In the genomic region with DNA sequence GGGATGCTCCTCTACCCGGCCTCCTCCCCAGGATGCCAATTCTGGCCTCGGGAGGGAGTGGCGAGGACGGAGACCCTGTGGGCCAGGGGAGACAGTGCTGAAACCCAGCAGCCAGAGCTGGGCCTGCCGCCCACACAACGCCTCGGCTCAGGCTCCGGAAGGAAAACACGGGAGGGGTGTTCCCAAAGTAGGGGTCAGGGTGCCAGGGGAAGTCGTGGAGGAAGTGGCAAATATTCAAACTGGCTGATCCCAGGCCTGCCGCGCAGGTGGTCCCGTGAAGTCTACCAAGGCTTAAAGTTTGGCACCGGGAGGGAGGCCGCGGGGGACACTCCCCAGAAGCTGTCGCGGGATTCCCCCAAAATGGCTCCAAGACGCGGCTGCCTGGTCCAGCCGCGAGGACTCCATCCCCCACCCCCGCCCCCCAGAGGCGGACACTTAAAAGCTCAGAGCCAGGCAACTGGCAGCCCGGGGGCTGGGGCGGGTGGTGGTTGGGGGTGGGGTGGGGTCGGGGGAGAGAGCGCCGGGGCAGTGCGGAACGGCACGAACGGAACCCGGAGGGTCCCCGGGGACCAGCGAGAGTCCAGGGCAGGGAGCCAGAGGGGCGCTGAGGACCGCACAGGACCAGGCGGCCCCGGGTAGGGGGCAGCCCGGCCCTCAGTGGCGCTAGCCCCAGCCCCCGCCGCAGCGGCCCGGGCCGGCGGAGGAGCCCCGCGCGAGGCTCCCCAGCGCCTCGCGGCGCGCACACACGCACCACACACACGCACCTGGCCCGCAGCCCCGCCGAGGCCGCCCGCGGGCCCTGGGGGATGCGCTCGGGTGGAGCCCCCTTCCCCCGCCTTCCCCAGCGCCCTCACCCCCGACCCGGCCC, we compare ENCODE assay signal across 9 cellular contexts. TPM values are rescaled to one million over a fixed set of nuclear protein-coding genes. Genes with fewer than 3 reads are reported as not detected.
A peak's percentile ranks its signal among the peaks of the same experiment; 100 is the strongest.
DNase-seq lines count a peak whose midpoint lies in the region; ATAC-seq and TF ChIP-seq lines count a peak whose summit lies in the region.
"Had no signal": no experiment of that assay in that cellular context is flagged by ENCODE, and none has a peak within 500 bp of the region (broad histone marks: within the 10 kb centered on the region; RNA-seq: fewer than 3 reads in every experiment).

No MANE protein-coding gene starts in this region.

- H2BK120ac ChIP-seq in mesendoderm (ENCODE audit: low read depth, low read length) = no peak overlapping the region

- no peaks in the 10 kb centered on the region for H3K79me1 ChIP-seq in mesendoderm (ENCODE audit: low read length)

- BruUV-seq in MCF 10A (replicated peaks; lab: Mats Ljungman, UMichigan) = no TSS peak

- TF ChIP-seq CTCF in breast epithelium (IDR thresholded peaks at IDR 0.05) (no peak), MCF 10A (IDR thresholded peaks at IDR 0.05; ENCODE audit: unreplicated experiment) (no peak), body of pancreas (IDR thresholded peaks at IDR 0.05) (peak in 1 of 7 experiments; percentile 1), type B pancreatic cell (conservative IDR thresholded peaks at IDR 0.05) (no peak)

- no peak overlapping the region for H3K4ac ChIP-seq in mesendoderm (ENCODE audit: low read depth, low read length)

- intact Hi-C loops in breast epithelium (cut with DNase I; ENCODE audit: low total_unique reads) (no loop called here), MCF 10A (cut with micrococcal nuclease) (no loop called here), body of pancreas (cut with DNase I) (no loop called here)

- no peak overlapping the region for H4K8ac ChIP-seq in mesendoderm (ENCODE audit: low read depth, low read length)

- H3K56ac ChIP-seq in mesendoderm (ENCODE audit: low read length) = peak overlapping the region; percentile 15

- no peak for TF ChIP-seq POLR2A in breast epithelium (IDR thresholded peaks at IDR 0.05)
- peak in 2 of 3 donors; percentile 6 to 30 for TF ChIP-seq POLR2A in body of pancreas (IDR thresholded peaks at IDR 0.05)

- H3K27ac Mint-ChIP-seq in MCF 10A (ENCODE audit: low read depth, unreplicated experiment) (no peak overlapping the region), type B pancreatic cell (no peak overlapping the region)

- peaks cover 6% of the 10 kb centered on the region for H3K36me3 Mint-ChIP-seq in MCF 10A (ENCODE audit: insufficient read depth, unreplicated experiment)
- no peaks in the 10 kb centered on the region for H3K36me3 Mint-ChIP-seq in type B pancreatic cell

- ATAC-seq in body of pancreas (peak; percentile 17), GM18520 (IDR thresholded peaks at IDR 0.05; ENCODE audit: unreplicated experiment) (no peak), GM21529 (IDR thresholded peaks at IDR 0.05; ENCODE audit: unreplicated experiment) (no peak)

- H3K4me3 Mint-ChIP-seq in MCF 10A (ENCODE audit: unreplicated experiment) (no peak overlapping the region), type B pancreatic cell (peak overlapping the region; percentile 63)

- H3K27ac ChIP-seq in breast epithelium (peak overlapping the region; percentile 61 to 85), body of pancreas (peak overlapping the region; percentile 74 to 87 (median 79)), mesendoderm (ENCODE audit: low read depth, low read length) (no peak overlapping the region)

- H2AK5ac ChIP-seq in mesendoderm (ENCODE audit: low read length) = no peak overlapping the region

- H3K4me3 ChIP-seq in breast epithelium = peak overlapping the region; percentile 40 to 87 (median 66)
- H3K4me3 ChIP-seq in body of pancreas = peak overlapping the region in 1 of 2 donors; percentile 72
- H3K4me3 ChIP-seq in mesendoderm (ENCODE audit: low read length) = no peak overlapping the region

- H3K4me1 ChIP-seq in breast epithelium (peaks cover 0 to 5% of the 10 kb centered on the region in 2 donors), body of pancreas (peaks cover 39% of the 10 kb centered on the region), mesendoderm (ENCODE audit: control insufficient read depth, low read depth, low read length) (no peaks in the 10 kb centered on the region)
- H3K4me1 ChIP-seq: Caco-2 had no signal

- H4K5ac ChIP-seq in mesendoderm (ENCODE audit: low read length) = no peak overlapping the region

- H3K23ac ChIP-seq in mesendoderm (ENCODE audit: low read length) = no peak overlapping the region

- no peak overlapping the region for H3K18ac ChIP-seq in mesendoderm (ENCODE audit: low read length)

- WGBS in body of pancreas, 2 donors = 0 to 3% methylated on average over 10 to 42 of the region's 70 CpGs
- no CpG with 5 or more reads among the region's 70 CpGs for WGBS in mesendoderm (ENCODE audit: extremely low coverage, insufficient coverage, low lambda C conversion rate)

- no peaks in the 10 kb centered on the region for H3K9me3 ChIP-seq in breast epithelium
- no peaks in the 10 kb centered on the region for H3K9me3 ChIP-seq in body of pancreas
- H3K9me3 ChIP-seq: Caco-2 had no signal

- H3K4me1 Mint-ChIP-seq in MCF 10A (ENCODE audit: insufficient read depth, unreplicated experiment) (no peaks in the 10 kb centered on the region), type B pancreatic cell (ENCODE audit: unreplicated experiment) (no peaks in the 10 kb centered on the region)

- H2BK5ac ChIP-seq in mesendoderm (ENCODE audit: low read length) = no peak overlapping the region

- H3K36me3 ChIP-seq in breast epithelium (no peaks in the 10 kb centered on the region), body of pancreas (replicated peaks in 1 of 2; ENCODE audit: insufficient read depth in 1 of 2, low read depth in 2 of 2) (no peaks in the 10 kb centered on the region), mesendoderm (ENCODE audit: control insufficient read depth, insufficient read depth, low read length) (no peaks in the 10 kb centered on the region)

- CTCF ChIA-PET in MCF 10A (lab: Yijun Ruan, JAX) = no interaction called here

- peak overlapping the region; percentile 29 for H3K4me2 ChIP-seq in mesendoderm (ENCODE audit: low read length)

- DNase-seq in breast epithelium (ENCODE audit: low spot score in 2 of 2) = peak in 1 of 2 donors; percentile 41
- no peak for DNase-seq in MCF 10A (ENCODE audit: unreplicated experiment)
- DNase-seq in body of pancreas = peak; percentile 52 to 62 (median 54)
- no peak for DNase-seq in mesendoderm
- no peak for DNase-seq in type B pancreatic cell (ENCODE audit: extremely low spot score, unreplicated experiment)
- DNase-seq in SW480 (ENCODE audit: low spot score) = no peak
- DNase-seq: Caco-2 had no signal

- H3K27me3 Mint-ChIP-seq in MCF 10A (ENCODE audit: insufficient read depth, unreplicated experiment) (peaks cover 11% of the 10 kb centered on the region), type B pancreatic cell (peaks cover 76% of the 10 kb centered on the region)

- POLR2A ChIA-PET in MCF 10A (lab: Yijun Ruan, JAX) = no interaction called here

- H3K27me3 ChIP-seq in breast epithelium (peaks cover 0 to 26% of the 10 kb centered on the region in 2 donors), body of pancreas (no peaks in the 10 kb centered on the region), mesendoderm (ENCODE audit: insufficient read depth, low read length, poor library complexity) (peaks cover 23% of the 10 kb centered on the region)

- no peaks in the 10 kb centered on the region for H3K79me2 ChIP-seq in mesendoderm (ENCODE audit: control insufficient read depth, insufficient read depth, low read length)

- H3K9ac ChIP-seq in mesendoderm (ENCODE audit: low read length) = no peak overlapping the region

- no peak overlapping the region for H2BK15ac ChIP-seq in mesendoderm (replicated peaks; ENCODE audit: low read depth)

- no peaks in the 10 kb centered on the region for H3K9me3 Mint-ChIP-seq in MCF 10A (ENCODE audit: unreplicated experiment)
- H3K9me3 Mint-ChIP-seq in type B pancreatic cell = no peaks in the 10 kb centered on the region

RNA-seq across cellular contexts. Expression of gene BEGAIN, which starts 20.0 kb away (rescaled TPM):
- 1 to 10 TPM in 2 of 3 donors, under 1 TPM in 1; 0.64 to 4.1 (median 2.0) TPM for total RNA-seq in breast epithelium
- total RNA-seq in MCF 10A (2022) = 3.6 and 7.0 TPM in 2 replicates
- 10 to 100 TPM; 23.9 to 28.7 TPM for total RNA-seq in body of pancreas
- polyA plus RNA-seq in mesendoderm (2013, experiment 1 of 2) = 0.69 TPM
- polyA plus RNA-seq in mesendoderm (2013, experiment 2 of 2) = 0.81 TPM
- 1.9 and 3.0 TPM in 2 replicates for total RNA-seq in type B pancreatic cell (ENCODE audit: low replicate concordance)

Comparison
In these comparisons a context has a peak if more than half of its experiments do, and no peak if none do; other contexts are left out.
1. DNase-seq: peak in body of pancreas (4 of 4); none in MCF 10A (single experiment), mesendoderm (single experiment), type B pancreatic cell (single experiment) and SW480 (single experiment).